1 cellular context compared by ENCODE assay signal in the genomic region with DNA sequence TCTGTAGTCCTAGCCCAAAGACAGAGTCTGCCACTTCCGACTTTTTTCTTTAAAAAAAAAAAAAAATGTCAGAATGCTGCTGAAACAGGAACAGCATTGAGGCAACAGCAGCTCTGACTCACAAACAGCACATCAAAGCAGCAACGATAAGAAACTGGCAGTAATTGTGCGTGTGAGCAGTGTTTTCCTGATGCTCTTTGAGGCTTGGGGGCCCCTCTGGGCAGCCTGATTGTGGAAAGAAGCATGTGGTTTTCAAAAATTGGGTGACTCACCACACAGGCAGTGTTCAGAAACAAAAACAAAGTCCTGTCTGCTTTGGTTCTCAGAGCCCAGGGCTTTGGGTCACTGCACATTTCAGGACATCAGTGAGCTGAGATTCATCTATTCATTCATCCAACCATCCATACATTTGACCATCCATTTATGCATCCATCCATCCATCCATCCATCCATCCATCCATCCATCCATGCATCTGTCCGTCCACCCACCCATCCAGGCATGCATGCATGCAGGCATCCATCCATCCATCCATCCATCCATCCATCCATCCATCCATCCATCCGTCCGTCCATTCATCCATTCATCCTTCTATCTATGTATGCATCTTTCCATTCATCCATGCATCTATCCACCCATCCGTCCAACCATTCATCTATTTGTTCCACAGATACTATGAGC.
TF ChIP-seq lines count a peak whose summit lies in the region.

No MANE protein-coding gene starts in this region.

TF ChIP-seq in HEK293, 187 proteins besides CTCF, POLR2A, EP300 and RAD21 (continued from another document and continues in another):
- TF ChIP-seq, protein P1, sequence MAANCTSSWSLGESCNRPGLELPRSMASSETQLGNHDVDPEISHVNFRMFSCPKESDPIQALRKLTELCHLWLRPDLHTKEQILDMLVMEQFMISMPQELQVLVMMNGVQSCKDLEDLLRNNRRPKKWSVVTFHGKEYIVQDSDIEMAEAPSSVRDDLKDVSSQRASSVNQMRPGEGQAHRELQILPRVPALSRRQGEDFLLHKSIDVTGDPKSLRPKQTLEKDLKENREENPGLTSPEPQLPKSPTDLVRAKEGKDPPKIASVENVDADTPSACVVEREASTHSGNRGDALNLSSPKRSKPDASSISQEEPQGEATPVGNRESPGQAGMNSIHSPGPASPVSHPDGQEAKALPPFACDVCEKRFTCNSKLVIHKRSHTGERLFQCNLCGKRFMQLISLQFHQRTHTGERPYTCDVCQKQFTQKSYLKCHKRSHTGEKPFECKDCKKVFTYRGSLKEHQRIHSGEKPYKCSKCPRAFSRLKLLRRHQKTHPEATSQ (tag by site-specific recombination; IDR thresholded peaks at IDR 0.05) = no peak
- 0 out of 2 replicates have a peak, but pooled peaks have one; percentile 23 for TF ChIP-seq ZNF600 (tag by site-specific recombination; IDR thresholded peaks at IDR 0.05)
- TF ChIP-seq, protein P2, sequence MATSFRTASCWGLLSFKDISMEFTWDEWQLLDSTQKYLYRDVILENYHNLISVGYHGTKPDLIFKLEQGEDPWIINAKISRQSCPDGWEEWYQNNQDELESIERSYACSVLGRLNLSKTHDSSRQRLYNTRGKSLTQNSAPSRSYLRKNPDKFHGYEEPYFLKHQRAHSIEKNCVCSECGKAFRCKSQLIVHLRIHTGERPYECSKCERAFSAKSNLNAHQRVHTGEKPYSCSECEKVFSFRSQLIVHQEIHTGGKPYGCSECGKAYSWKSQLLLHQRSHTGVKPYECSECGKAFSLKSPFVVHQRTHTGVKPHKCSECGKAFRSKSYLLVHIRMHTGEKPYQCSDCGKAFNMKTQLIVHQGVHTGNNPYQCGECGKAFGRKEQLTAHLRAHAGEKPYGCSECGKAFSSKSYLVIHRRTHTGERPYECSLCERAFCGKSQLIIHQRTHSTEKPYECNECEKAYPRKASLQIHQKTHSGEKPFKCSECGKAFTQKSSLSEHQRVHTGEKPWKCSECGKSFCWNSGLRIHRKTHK (tag by site-specific recombination; IDR thresholded peaks at IDR 0.05) = no peak
- TF ChIP-seq GLIS2 (tag by site-specific recombination; IDR thresholded peaks at IDR 0.05) = peak; percentile 57
- TF ChIP-seq ZSCAN30 (tag by site-specific recombination; IDR thresholded peaks at IDR 0.05) = no peak
- no peak for TF ChIP-seq KLF8 (tag by site-specific recombination; IDR thresholded peaks at IDR 0.05)
- no peak for TF ChIP-seq ZNF23 (tag by site-specific recombination; IDR thresholded peaks at IDR 0.05; ENCODE audit: borderline replicate concordance)
- TF ChIP-seq, protein P3, sequence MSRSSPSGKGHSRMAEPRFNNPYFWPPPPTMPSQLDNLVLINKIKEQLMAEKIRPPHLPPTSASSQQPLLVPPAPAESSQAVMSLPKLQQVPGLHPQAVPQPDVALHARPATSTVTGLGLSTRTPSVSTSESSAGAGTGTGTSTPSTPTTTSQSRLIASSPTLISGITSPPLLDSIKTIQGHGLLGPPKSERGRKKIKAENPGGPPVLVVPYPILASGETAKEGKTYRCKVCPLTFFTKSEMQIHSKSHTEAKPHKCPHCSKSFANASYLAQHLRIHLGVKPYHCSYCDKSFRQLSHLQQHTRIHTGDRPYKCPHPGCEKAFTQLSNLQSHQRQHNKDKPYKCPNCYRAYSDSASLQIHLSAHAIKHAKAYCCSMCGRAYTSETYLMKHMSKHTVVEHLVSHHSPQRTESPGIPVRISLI (tag by site-specific recombination; IDR thresholded peaks at IDR 0.05) = no peak; the same call in 1 of the 2 replicates
- no peak for TF ChIP-seq REPIN1 (tag by site-specific recombination; IDR thresholded peaks at IDR 0.05; ENCODE audit: low read depth)
- TF ChIP-seq ZNF266 (tag by site-specific recombination; IDR thresholded peaks at IDR 0.05; ENCODE audit: low read depth) = no peak
- TF ChIP-seq ZNF791 (tag by site-specific recombination; IDR thresholded peaks at IDR 0.05) = no peak
- TF ChIP-seq ZFP41 (tag by site-specific recombination; IDR thresholded peaks at IDR 0.05; ENCODE audit: borderline replicate concordance) = no peak; the same call in 1 of the 2 replicates
- no peak for TF ChIP-seq ZNF777 (tag by site-specific recombination; IDR thresholded peaks at IDR 0.05; ENCODE audit: borderline replicate concordance)
- TF ChIP-seq, protein P4, sequence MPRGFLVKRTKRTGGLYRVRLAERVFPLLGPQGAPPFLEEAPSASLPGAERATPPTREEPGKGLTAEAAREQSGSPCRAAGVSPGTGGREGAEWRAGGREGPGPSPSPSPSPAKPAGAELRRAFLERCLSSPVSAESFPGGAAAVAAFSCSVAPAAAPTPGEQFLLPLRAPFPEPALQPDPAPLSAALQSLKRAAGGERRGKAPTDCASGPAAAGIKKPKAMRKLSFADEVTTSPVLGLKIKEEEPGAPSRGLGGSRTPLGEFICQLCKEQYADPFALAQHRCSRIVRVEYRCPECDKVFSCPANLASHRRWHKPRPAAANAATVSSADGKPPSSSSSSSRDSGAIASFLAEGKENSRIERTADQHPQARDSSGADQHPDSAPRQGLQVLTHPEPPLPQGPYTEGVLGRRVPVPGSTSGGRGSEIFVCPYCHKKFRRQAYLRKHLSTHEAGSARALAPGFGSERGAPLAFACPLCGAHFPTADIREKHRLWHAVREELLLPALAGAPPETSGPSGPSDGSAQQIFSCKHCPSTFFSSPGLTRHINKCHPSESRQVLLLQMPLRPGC (tag by site-specific recombination; IDR thresholded peaks at IDR 0.05) = peak; percentile 54; the same call in 1 of the 2 replicates
- no peak for TF ChIP-seq ZNF416 (tag by site-specific recombination; IDR thresholded peaks at IDR 0.05)
- no peak for TF ChIP-seq ZNF677 (tag by site-specific recombination; IDR thresholded peaks at IDR 0.05)
- TF ChIP-seq ZNF302 (tag by site-specific recombination; IDR thresholded peaks at IDR 0.05; ENCODE audit: low read depth) = no peak
- no peak for TF ChIP-seq WT1 (tag by site-specific recombination; IDR thresholded peaks at IDR 0.05)
- peak; percentile 100 for TF ChIP-seq ZNF366 (tag by site-specific recombination; conservative IDR thresholded peaks at IDR 0.05)
- peak; percentile 43; the same call in 1 of the 2 replicates for TF ChIP-seq ZNF843 (tag by site-specific recombination; IDR thresholded peaks at IDR 0.05)
- no peak for TF ChIP-seq SCRT1 (tag by site-specific recombination; IDR thresholded peaks at IDR 0.05; ENCODE audit: borderline replicate concordance)
- no peak for TF ChIP-seq ZNF624 (tag by site-specific recombination; IDR thresholded peaks at IDR 0.05)
- TF ChIP-seq, protein P5, sequence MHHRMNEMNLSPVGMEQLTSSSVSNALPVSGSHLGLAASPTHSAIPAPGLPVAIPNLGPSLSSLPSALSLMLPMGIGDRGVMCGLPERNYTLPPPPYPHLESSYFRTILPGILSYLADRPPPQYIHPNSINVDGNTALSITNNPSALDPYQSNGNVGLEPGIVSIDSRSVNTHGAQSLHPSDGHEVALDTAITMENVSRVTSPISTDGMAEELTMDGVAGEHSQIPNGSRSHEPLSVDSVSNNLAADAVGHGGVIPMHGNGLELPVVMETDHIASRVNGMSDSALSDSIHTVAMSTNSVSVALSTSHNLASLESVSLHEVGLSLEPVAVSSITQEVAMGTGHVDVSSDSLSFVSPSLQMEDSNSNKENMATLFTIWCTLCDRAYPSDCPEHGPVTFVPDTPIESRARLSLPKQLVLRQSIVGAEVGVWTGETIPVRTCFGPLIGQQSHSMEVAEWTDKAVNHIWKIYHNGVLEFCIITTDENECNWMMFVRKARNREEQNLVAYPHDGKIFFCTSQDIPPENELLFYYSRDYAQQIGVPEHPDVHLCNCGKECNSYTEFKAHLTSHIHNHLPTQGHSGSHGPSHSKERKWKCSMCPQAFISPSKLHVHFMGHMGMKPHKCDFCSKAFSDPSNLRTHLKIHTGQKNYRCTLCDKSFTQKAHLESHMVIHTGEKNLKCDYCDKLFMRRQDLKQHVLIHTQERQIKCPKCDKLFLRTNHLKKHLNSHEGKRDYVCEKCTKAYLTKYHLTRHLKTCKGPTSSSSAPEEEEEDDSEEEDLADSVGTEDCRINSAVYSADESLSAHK (tag by site-specific recombination; IDR thresholded peaks at IDR 0.05) = no peak
- TF ChIP-seq KLF9 (tag by site-specific recombination; IDR thresholded peaks at IDR 0.05; ENCODE audit: low read depth) = no peak
- TF ChIP-seq ZNF596 (tag by site-specific recombination; IDR thresholded peaks at IDR 0.05) = no peak
- TF ChIP-seq ZNF549 (tag by site-specific recombination; IDR thresholded peaks at IDR 0.05) = no peak
- TF ChIP-seq ZNF426 (tag by site-specific recombination; IDR thresholded peaks at IDR 0.05) = no peak
- TF ChIP-seq, protein P6, sequence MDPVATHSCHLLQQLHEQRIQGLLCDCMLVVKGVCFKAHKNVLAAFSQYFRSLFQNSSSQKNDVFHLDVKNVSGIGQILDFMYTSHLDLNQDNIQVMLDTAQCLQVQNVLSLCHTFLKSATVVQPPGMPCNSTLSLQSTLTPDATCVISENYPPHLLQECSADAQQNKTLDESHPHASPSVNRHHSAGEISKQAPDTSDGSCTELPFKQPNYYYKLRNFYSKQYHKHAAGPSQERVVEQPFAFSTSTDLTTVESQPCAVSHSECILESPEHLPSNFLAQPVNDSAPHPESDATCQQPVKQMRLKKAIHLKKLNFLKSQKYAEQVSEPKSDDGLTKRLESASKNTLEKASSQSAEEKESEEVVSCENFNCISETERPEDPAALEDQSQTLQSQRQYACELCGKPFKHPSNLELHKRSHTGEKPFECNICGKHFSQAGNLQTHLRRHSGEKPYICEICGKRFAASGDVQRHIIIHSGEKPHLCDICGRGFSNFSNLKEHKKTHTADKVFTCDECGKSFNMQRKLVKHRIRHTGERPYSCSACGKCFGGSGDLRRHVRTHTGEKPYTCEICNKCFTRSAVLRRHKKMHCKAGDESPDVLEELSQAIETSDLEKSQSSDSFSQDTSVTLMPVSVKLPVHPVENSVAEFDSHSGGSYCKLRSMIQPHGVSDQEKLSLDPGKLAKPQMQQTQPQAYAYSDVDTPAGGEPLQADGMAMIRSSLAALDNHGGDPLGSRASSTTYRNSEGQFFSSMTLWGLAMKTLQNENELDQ (tag by site-specific recombination; IDR thresholded peaks at IDR 0.05; ENCODE audit: low read depth) = no peak
- no peak for TF ChIP-seq ZFP37 (tag by site-specific recombination; IDR thresholded peaks at IDR 0.05)
- no peak for TF ChIP-seq ZNF701 (tag by site-specific recombination; IDR thresholded peaks at IDR 0.05)
- TF ChIP-seq ZNF514 (tag by site-specific recombination; IDR thresholded peaks at IDR 0.05) = peak; percentile 70; the same call in 1 of the 2 replicates
- no peak for TF ChIP-seq ZNF621 (tag by site-specific recombination; IDR thresholded peaks at IDR 0.05)
- TF ChIP-seq, protein P7, sequence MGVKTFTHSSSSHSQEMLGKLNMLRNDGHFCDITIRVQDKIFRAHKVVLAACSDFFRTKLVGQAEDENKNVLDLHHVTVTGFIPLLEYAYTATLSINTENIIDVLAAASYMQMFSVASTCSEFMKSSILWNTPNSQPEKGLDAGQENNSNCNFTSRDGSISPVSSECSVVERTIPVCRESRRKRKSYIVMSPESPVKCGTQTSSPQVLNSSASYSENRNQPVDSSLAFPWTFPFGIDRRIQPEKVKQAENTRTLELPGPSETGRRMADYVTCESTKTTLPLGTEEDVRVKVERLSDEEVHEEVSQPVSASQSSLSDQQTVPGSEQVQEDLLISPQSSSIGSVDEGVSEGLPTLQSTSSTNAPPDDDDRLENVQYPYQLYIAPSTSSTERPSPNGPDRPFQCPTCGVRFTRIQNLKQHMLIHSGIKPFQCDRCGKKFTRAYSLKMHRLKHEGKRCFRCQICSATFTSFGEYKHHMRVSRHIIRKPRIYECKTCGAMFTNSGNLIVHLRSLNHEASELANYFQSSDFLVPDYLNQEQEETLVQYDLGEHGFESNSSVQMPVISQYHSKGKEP (tag by site-specific recombination; IDR thresholded peaks at IDR 0.05) = no peak
- TF ChIP-seq ZNF24 (tag by site-specific recombination; IDR thresholded peaks at IDR 0.05) = peak; percentile 75
- TF ChIP-seq ZNF223 (tag by site-specific recombination; IDR thresholded peaks at IDR 0.05) = 0 out of 2 replicates have a peak, but pooled peaks have one; percentile 37
- no peak for TF ChIP-seq ZNF561 (tag by site-specific recombination; IDR thresholded peaks at IDR 0.05; ENCODE audit: borderline replicate concordance)
- no peak for TF ChIP-seq ZNF548 (tag by site-specific recombination; IDR thresholded peaks at IDR 0.05)
- TF ChIP-seq ZNF837 (tag by site-specific recombination; IDR thresholded peaks at IDR 0.05) = no peak
- TF ChIP-seq ZNF623 (tag by site-specific recombination; IDR thresholded peaks at IDR 0.05) = 0 out of 2 replicates have a peak, but pooled peaks have one; percentile 11
- peak; percentile 75; the same call in 1 of the 2 replicates for TF ChIP-seq ZNF571 (tag by site-specific recombination; IDR thresholded peaks at IDR 0.05)
- TF ChIP-seq ZNF560 (tag by site-specific recombination; IDR thresholded peaks at IDR 0.05; ENCODE audit: borderline replicate concordance) = no peak
- TF ChIP-seq, protein P8, sequence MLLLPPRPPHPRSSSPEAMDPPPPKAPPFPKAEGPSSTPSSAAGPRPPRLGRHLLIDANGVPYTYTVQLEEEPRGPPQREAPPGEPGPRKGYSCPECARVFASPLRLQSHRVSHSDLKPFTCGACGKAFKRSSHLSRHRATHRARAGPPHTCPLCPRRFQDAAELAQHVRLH (tag by site-specific recombination; IDR thresholded peaks at IDR 0.05) = no peak
- TF ChIP-seq, protein P9, sequence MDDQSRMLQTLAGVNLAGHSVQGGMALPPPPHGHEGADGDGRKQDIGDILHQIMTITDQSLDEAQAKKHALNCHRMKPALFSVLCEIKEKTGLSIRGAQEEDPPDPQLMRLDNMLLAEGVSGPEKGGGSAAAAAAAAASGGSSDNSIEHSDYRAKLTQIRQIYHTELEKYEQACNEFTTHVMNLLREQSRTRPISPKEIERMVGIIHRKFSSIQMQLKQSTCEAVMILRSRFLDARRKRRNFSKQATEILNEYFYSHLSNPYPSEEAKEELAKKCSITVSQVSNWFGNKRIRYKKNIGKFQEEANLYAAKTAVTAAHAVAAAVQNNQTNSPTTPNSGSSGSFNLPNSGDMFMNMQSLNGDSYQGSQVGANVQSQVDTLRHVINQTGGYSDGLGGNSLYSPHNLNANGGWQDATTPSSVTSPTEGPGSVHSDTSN (CRISPR knock-in tag; IDR thresholded peaks at IDR 0.05) = no peak
- TF ChIP-seq, protein P10, sequence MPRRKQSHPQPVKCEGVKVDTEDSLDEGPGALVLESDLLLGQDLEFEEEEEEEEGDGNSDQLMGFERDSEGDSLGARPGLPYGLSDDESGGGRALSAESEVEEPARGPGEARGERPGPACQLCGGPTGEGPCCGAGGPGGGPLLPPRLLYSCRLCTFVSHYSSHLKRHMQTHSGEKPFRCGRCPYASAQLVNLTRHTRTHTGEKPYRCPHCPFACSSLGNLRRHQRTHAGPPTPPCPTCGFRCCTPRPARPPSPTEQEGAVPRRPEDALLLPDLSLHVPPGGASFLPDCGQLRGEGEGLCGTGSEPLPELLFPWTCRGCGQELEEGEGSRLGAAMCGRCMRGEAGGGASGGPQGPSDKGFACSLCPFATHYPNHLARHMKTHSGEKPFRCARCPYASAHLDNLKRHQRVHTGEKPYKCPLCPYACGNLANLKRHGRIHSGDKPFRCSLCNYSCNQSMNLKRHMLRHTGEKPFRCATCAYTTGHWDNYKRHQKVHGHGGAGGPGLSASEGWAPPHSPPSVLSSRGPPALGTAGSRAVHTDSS (tag by site-specific recombination; IDR thresholded peaks at IDR 0.05) = no peak
- 0 out of 2 replicates have a peak, but pooled peaks have one; percentile 13 for TF ChIP-seq ZNF2 (tag by site-specific recombination; IDR thresholded peaks at IDR 0.05)
- TF ChIP-seq ZFHX2 (tag by site-specific recombination; conservative IDR thresholded peaks at IDR 0.05) = no peak
- TF ChIP-seq BCL11B (tag by site-specific recombination; IDR thresholded peaks at IDR 0.05; ENCODE audit: low read depth) = no peak
- no peak for TF ChIP-seq ZNF654 (tag by site-specific recombination; IDR thresholded peaks at IDR 0.05; ENCODE audit: low read depth)
- TF ChIP-seq ZNF138 (tag by site-specific recombination; IDR thresholded peaks at IDR 0.05; ENCODE audit: borderline replicate concordance) = no peak
- TF ChIP-seq ZNF341 (tag by site-specific recombination; IDR thresholded peaks at IDR 0.05; ENCODE audit: low read depth) = no peak
